ENCODE assay signal across 21 cellular contexts in the genomic region with DNA sequence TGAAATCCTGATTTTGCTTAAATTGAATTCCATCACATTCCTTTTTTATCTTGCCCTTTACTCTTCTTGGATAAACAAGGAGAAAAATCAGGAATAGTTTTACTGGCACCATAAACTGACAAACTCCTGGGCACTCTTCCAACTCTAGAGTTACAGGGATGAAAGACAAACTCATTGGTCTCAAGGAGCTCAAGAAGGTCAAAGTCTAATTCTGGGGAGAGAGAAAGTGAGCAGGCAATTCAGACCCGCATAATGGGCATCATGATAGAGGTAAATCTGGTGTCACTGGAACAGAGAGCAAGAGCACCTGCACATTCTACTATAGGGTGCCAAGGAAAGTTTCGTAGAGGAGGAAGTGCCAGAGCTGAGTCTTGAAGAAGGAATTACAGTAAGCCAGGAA.
A peak's percentile ranks its signal among the peaks of the same experiment; 100 is the strongest.
DNase-seq lines count a peak whose midpoint lies in the region; ATAC-seq, FAIRE-seq and TF ChIP-seq lines count a peak whose summit lies in the region.
"Had no signal": no experiment of that assay in that cellular context is flagged by ENCODE, and none has a peak within 500 bp of the region (broad histone marks: within the 10 kb centered on the region; RNA-seq: fewer than 3 reads in every experiment).

No MANE protein-coding gene starts in this region.

- H3K4me3 ChIP-seq in SK-N-SH (ENCODE audit: low read depth in 2 of 2, low read length in 1 of 2) (no peak overlapping the region), hepatocyte (no peak overlapping the region)
- H3K4me3 ChIP-seq: BLaER1 treated with 17β-estradiol and CSF1 and Interleukin-3, amounts not matched to agents 10 nM and 100 nM; Peyer's patch had no signal

- TF ChIP-seq CTCF in SK-N-SH (IDR thresholded peaks at IDR 0.05) (no peak), hepatocyte (IDR thresholded peaks at IDR 0.05; ENCODE audit: poor library complexity) (no peak), nephron (IDR thresholded peaks at IDR 0.05; ENCODE audit: unreplicated experiment in 3 of 3) (no peak)

- H3F3A ChIP-seq in SK-N-SH (replicated peaks; ENCODE audit: insufficient read depth), result no peaks in the 10 kb centered on the region

- no peaks in the 10 kb centered on the region for H3K27me3 ChIP-seq in SK-N-SH (ENCODE audit: insufficient read depth)
- H3K27me3 ChIP-seq in hepatocyte, result no peaks in the 10 kb centered on the region
- H3K27me3 ChIP-seq: BLaER1 treated with 17β-estradiol and CSF1 and Interleukin-3, amounts not matched to agents 10 nM and 100 nM; Peyer's patch had no signal

- no peak for FAIRE-seq in urothelium cell line (lab: Jason Lieb, UNC)
- FAIRE-seq: G401.6, GM18507 had no signal

- H3K4me3 Mint-ChIP-seq in nephron, result no peak overlapping the region
- H3K4me3 Mint-ChIP-seq: CD8-positive, alpha-beta T cell had no signal

- H3K36me3 ChIP-seq in SK-N-SH (replicated peaks in 1 of 2; ENCODE audit: control insufficient read depth in 1 of 2, insufficient read depth in 2 of 2, low read length in 1 of 2), result no peaks in the 10 kb centered on the region
- H3K36me3 ChIP-seq in hepatocyte (replicated peaks; ENCODE audit: insufficient read depth, low read depth), result no peaks in the 10 kb centered on the region
- H3K36me3 ChIP-seq: BLaER1 treated with 17β-estradiol and CSF1 and Interleukin-3, amounts not matched to agents 10 nM and 100 nM; Peyer's patch had no signal

- peaks cover 46% of the 10 kb centered on the region for H3K4me1 Mint-ChIP-seq in nephron

- H3K9ac ChIP-seq in SK-N-SH, result no peak overlapping the region
- H3K9ac ChIP-seq: BLaER1 treated with 17β-estradiol and CSF1 and Interleukin-3, amounts not matched to agents 10 nM and 100 nM had no signal

- H3K4me2 ChIP-seq in SK-N-SH (no peak overlapping the region), hepatocyte (no peak overlapping the region)

- H3K9me2 ChIP-seq in SK-N-SH, result no peaks in the 10 kb centered on the region
- H3K9me2 ChIP-seq in hepatocyte (replicated peaks; ENCODE audit: insufficient read depth), result no peaks in the 10 kb centered on the region

- WGBS in SK-N-SH (ENCODE audit: low lambda C conversion rate), result 15% methylated on average over 2 of the region's 2 CpGs
- WGBS in hepatocyte (ENCODE audit: low lambda C conversion rate, missing lambda C conversion rate), result 75% methylated on average over 2 of the region's 2 CpGs

- H3K27ac ChIP-seq in SK-N-SH (ENCODE audit: low read depth in 2 of 2, low read length in 1 of 2) (no peak overlapping the region), hepatocyte (no peak overlapping the region)
- H3K27ac ChIP-seq: BLaER1 treated with 17β-estradiol and CSF1 and Interleukin-3, amounts not matched to agents 10 nM and 100 nM had no signal

- CTCF ChIA-PET in SK-N-SH (lab: Yijun Ruan, JAX), result no interaction called here

- POLR2A ChIA-PET in SK-N-SH (lab: Yijun Ruan, JAX), result no interaction called here

- no peaks in the 10 kb centered on the region for H3K9me3 ChIP-seq in SK-N-SH
- no peaks in the 10 kb centered on the region for H3K9me3 ChIP-seq in hepatocyte (ENCODE audit: low read depth)
- H3K9me3 ChIP-seq: BLaER1 treated with 17β-estradiol and CSF1 and Interleukin-3, amounts not matched to agents 10 nM and 100 nM; Peyer's patch had no signal

- H3K9me3 Mint-ChIP-seq in nephron, result no peaks in the 10 kb centered on the region
- H3K9me3 Mint-ChIP-seq: CD8-positive, alpha-beta T cell had no signal

- DNase-seq in SK-N-SH (no peak), hepatocyte (ENCODE audit: low spot score) (peak; percentile 60), cortex of kidney (lab: John Stamatoyannopoulos, UW) (no peak), NCI-H2107 treated with DMSO at 0.1 percent for 48 hours (lab: John Stamatoyannopoulos, UW; ENCODE audit: unreplicated experiment) (no peak), urothelium cell line (ENCODE audit: low spot score) (no peak)
- DNase-seq: 8988T; CD8-positive, alpha-beta T cell; H7; NCI-H1092 treated with DMSO at 0.1 percent for 48 hours; NCI-H146; NCI-H2029; NCI-H226; NCI-H510A treated with DMSO at 0.1 percent for 48 hours; NCI-H82 had no signal

- no peaks in the 10 kb centered on the region for H4K20me1 ChIP-seq in SK-N-SH (ENCODE audit: insufficient read depth)
- H4K20me1 ChIP-seq in hepatocyte (ENCODE audit: insufficient read depth, poor library complexity, severe bottlenecking), result no peaks in the 10 kb centered on the region
- H4K20me1 ChIP-seq: BLaER1 treated with 17β-estradiol and CSF1 and Interleukin-3, amounts not matched to agents 10 nM and 100 nM had no signal

- H3K27me3 Mint-ChIP-seq in nephron (ENCODE audit: low read depth), result no peaks in the 10 kb centered on the region

- TF ChIP-seq EP300 in SK-N-SH (IDR thresholded peaks at IDR 0.05; ENCODE audit: borderline replicate concordance in 1 of 2, low read depth in 1 of 2, low read length in 1 of 2), result no peak

- H3K79me2 ChIP-seq in SK-N-SH (ENCODE audit: insufficient read depth) (no peaks in the 10 kb centered on the region), hepatocyte (no peaks in the 10 kb centered on the region)

- H3K36me3 Mint-ChIP-seq in nephron (ENCODE audit: low read depth), result no peaks in the 10 kb centered on the region
- H3K36me3 Mint-ChIP-seq: CD8-positive, alpha-beta T cell had no signal

- H2AFZ ChIP-seq in SK-N-SH (ENCODE audit: low read depth) (no peak overlapping the region), hepatocyte (no peak overlapping the region)

- TF ChIP-seq RAD21 in SK-N-SH (IDR thresholded peaks at IDR 0.05; ENCODE audit: low read length), result no peak

- H3K4me1 ChIP-seq in SK-N-SH (ENCODE audit: control insufficient read depth in 1 of 2, insufficient read depth in 2 of 2, low read depth in 1 of 2, low read length in 1 of 2) (peaks cover 0 to 3% of the 10 kb centered on the region in 2 experiments; a peak in 2 of 4 replicates), hepatocyte (ENCODE audit: insufficient read depth) (no peaks in the 10 kb centered on the region)

- peak overlapping the region; percentile 3 to 57 (median 35) for H3K27ac Mint-ChIP-seq in nephron
- H3K27ac Mint-ChIP-seq: CD8-positive, alpha-beta T cell had no signal

- ATAC-seq in SK-N-SH treated with all-trans-retinoic acid at 6 μM for 48 hours (no peak), GM21367 (IDR thresholded peaks at IDR 0.05; ENCODE audit: unreplicated experiment) (no peak)
- ATAC-seq: CD8-positive, alpha-beta T cell had no signal

TF ChIP-seq in SK-N-SH treated with all-trans-retinoic acid at 6 μM for 48 hours, 23 proteins besides CTCF, POLR2A, EP300 and RAD21 (continues in another document):
- TF ChIP-seq OSR1 (CRISPR knock-in tag; IDR thresholded peaks at IDR 0.05) (no peak), PATZ1 (CRISPR knock-in tag; IDR thresholded peaks at IDR 0.05; ENCODE audit: borderline replicate concordance) (no peak)
- TF ChIP-seq, protein P1, sequence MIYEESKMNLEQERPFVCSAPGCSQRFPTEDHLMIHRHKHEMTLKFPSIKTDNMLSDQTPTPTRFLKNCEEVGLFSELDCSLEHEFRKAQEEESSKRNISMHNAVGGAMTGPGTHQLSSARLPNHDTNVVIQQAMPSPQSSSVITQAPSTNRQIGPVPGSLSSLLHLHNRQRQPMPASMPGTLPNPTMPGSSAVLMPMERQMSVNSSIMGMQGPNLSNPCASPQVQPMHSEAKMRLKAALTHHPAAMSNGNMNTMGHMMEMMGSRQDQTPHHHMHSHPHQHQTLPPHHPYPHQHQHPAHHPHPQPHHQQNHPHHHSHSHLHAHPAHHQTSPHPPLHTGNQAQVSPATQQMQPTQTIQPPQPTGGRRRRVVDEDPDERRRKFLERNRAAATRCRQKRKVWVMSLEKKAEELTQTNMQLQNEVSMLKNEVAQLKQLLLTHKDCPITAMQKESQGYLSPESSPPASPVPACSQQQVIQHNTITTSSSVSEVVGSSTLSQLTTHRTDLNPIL (CRISPR knock-in tag; IDR thresholded peaks at IDR 0.05; ENCODE audit: low read depth), result no peak

TF ChIP-seq in SK-N-SH, 30 proteins besides CTCF, POLR2A, EP300 and RAD21 (continues in another document):
- TF ChIP-seq PBX3 (IDR thresholded peaks at IDR 0.05), result no peak
- TF ChIP-seq, protein P2, sequence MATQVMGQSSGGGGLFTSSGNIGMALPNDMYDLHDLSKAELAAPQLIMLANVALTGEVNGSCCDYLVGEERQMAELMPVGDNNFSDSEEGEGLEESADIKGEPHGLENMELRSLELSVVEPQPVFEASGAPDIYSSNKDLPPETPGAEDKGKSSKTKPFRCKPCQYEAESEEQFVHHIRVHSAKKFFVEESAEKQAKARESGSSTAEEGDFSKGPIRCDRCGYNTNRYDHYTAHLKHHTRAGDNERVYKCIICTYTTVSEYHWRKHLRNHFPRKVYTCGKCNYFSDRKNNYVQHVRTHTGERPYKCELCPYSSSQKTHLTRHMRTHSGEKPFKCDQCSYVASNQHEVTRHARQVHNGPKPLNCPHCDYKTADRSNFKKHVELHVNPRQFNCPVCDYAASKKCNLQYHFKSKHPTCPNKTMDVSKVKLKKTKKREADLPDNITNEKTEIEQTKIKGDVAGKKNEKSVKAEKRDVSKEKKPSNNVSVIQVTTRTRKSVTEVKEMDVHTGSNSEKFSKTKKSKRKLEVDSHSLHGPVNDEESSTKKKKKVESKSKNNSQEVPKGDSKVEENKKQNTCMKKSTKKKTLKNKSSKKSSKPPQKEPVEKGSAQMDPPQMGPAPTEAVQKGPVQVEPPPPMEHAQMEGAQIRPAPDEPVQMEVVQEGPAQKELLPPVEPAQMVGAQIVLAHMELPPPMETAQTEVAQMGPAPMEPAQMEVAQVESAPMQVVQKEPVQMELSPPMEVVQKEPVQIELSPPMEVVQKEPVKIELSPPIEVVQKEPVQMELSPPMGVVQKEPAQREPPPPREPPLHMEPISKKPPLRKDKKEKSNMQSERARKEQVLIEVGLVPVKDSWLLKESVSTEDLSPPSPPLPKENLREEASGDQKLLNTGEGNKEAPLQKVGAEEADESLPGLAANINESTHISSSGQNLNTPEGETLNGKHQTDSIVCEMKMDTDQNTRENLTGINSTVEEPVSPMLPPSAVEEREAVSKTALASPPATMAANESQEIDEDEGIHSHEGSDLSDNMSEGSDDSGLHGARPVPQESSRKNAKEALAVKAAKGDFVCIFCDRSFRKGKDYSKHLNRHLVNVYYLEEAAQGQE (IDR thresholded peaks at IDR 0.05; ENCODE audit: low read depth, low read length), result no peak
- no peak for TF ChIP-seq EZH2phosphoT487 (IDR thresholded peaks at IDR 0.05; ENCODE audit: borderline replicate concordance, low read depth)
- TF ChIP-seq SMC3 (IDR thresholded peaks at IDR 0.05; ENCODE audit: low read depth, low read length), result no peak
- no peak for TF ChIP-seq YY1 (IDR thresholded peaks at IDR 0.05; ENCODE audit: low read depth)
- TF ChIP-seq NRF1 (IDR thresholded peaks at IDR 0.05; ENCODE audit: low read depth, low read length), result no peak
